34 cellular contexts compared by ENCODE assay signal in genomic region chr2:122096788-122097187, GRCh38.
"Had no signal": no experiment of that assay in that cellular context is flagged by ENCODE, and none has a peak within 500 bp of the region (broad histone marks: within the 10 kb centered on the region; RNA-seq: fewer than 3 reads in every experiment).

No MANE protein-coding gene starts in this region.

- H3K27me3 ChIP-seq: brain microvascular endothelial cell, cardiac muscle cell, Peyer's patch had no signal

- H3K4me3 ChIP-seq: cardiac muscle cell, Peyer's patch had no signal

- ATAC-seq: activated CD8-positive, alpha-beta T cell treated with anti-CD3 and anti-CD28 coated beads for 36 hours; activated T-cell treated with anti-CD3 and anti-CD28 coated beads, Interleukin-2, amount 50 U/mL, for 72 hours; activated T-helper 17 cell treated with anti-CD3 and anti-CD28 coated beads, Interleukin-2, amount 50 U/mL, for 72 hours; Right ventricle myocardium inferior; SK-N-SH treated with all-trans-retinoic acid at 6 μM for 48 hours had no signal

- DNase-seq: activated CD4-positive, alpha-beta T cell treated with anti-CD3 and anti-CD28 coated beads, Interleukin-2, amount 10 ng/mL, durations not matched to agents 24 days and 14 days; activated CD4-positive, alpha-beta T cell treated with anti-CD3 and anti-CD28 coated beads, Interleukin-2, amount 50 U/mL, for 4 hours; activated CD8-positive, alpha-beta T cell treated with anti-CD3 and anti-CD28 coated beads for 36 hours; activated effector memory CD4-positive, alpha-beta T cell treated with anti-CD3 and anti-CD28 coated beads, Interleukin-2, amount 50 U/mL, for 16 hours; activated naive CD4-positive, alpha-beta T cell; activated naive CD4-positive, alpha-beta T cell treated with anti-CD3 and anti-CD28 coated beads, Interleukin-2, amount 50 U/mL, for 16 hours; activated naive CD8-positive, alpha-beta T cell treated with anti-CD3 and anti-CD28 coated beads for 36 hours; activated T-cell treated with anti-CD3 and anti-CD28 coated beads, Interleukin-2, amount 50 U/mL, for 1 hour; activated T-cell treated with anti-CD3 and anti-CD28 coated beads, Interleukin-2, amount 50 U/mL, for 72 hours; amniotic stem cell; aorta; brain microvascular endothelial cell; NCI-H1092 treated with DMSO at 0.1 percent for 48 hours; NCI-H1417; NCI-H146; NCI-H187; NCI-H2029 treated with DMSO at 0.1 percent for 48 hours; NCI-H2107; NCI-H2171 treated with DMSO at 0.1 percent for 48 hours; NCI-H2227 treated with DMSO at 0.1 percent for 48 hours; NCI-H446 treated with DMSO at 0.1 percent for 48 hours; NCI-H524; NCI-H69; NCI-H82; Peyer's patch; RPMI8226; SIG-M5; T-helper 1 cell; T-helper 2 cell; T-helper 9 cell had no signal

- H3K27ac ChIP-seq: brain microvascular endothelial cell, cardiac muscle cell, Peyer's patch had no signal

- H3K36me3 ChIP-seq: brain microvascular endothelial cell, cardiac muscle cell, Peyer's patch had no signal

- H3K4me1 ChIP-seq: Peyer's patch had no signal

- H3K9me3 ChIP-seq: Peyer's patch had no signal
